In the genomic region with DNA sequence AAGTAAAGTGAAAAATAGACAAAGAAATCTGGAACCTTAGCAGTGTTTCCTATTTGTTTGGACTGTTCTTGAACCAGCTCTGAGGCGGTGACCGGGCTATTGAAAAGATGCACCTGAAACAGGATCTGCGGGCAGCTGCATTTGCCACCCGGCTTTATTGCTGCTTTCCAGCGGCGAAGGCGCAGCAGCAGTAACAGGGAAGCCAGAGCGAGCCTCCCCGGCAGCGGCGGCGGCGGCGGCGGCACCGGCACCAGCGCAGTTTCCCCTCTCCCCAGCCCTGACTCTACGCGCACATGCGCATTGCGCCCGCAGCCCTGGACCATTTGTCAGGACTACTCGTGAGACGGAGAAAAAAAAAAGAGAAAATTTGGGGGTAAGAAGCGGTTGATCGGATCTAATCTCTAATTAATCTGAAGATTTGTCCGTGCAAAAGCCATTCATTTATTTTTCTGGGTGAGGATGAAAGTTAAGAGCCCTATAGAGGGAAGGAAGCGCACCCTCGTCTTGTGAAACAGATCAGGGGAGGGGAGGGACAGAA, we compare ENCODE assay signal across 8 cellular contexts. TPM values are rescaled to one million over a fixed set of nuclear protein-coding genes. Genes with fewer than 3 reads are reported as not detected.
DNase-seq lines count a peak whose midpoint lies in the region; ATAC-seq and TF ChIP-seq lines count a peak whose summit lies in the region.

Gene L3MBTL3, plus strand, starts transcription at position 290 of the 538 bp plus-strand sequence. CDS start 24,119 bp downstream, outside the sequence.

- DNase-seq in GM06990 (ENCODE audit: extremely low read depth, insufficient read length) (peak; percentile 77), HFFc6 (peak; percentile 65), NB4 (ENCODE audit: low read depth) (peak; percentile 84), T-cell (peak; percentile 74 to 91 (median 85)), adipocyte (ENCODE audit: low read depth) (peak; percentile 95), heart left ventricle (peak; percentile 84 to 95 (median 89)), trophoblast cell (peak; percentile 86 to 95), tibial artery (peak; percentile 88 to 91)

- H2BK120ac ChIP-seq in trophoblast cell (ENCODE audit: insufficient read depth, low read length, poor library complexity), result peak within 1 kb of the TSS; percentile 8

- H3K27ac Mint-ChIP-seq in HFFc6 (peak within 1 kb of the TSS; percentile 88), T-cell (peak within 1 kb of the TSS; percentile 99)

- H3K27ac ChIP-seq in heart left ventricle (peak within 1 kb of the TSS in 11 of 12 donors; percentile 13 to 82 (median 66)), trophoblast cell (ENCODE audit: low read depth, low read length) (no peak within 1 kb of the TSS), tibial artery (peak within 1 kb of the TSS; percentile 81 to 83)

- POLR2A ChIA-PET in T-cell (lab: Charles Lee), result no interaction called here

- H3K4me2 ChIP-seq in trophoblast cell (ENCODE audit: low read length), result peak within 1 kb of the TSS; percentile 92

- H3K9me3 Mint-ChIP-seq in HFFc6, result no peaks in the 10 kb centered on the region
- H3K9me3 Mint-ChIP-seq in T-cell, result no peaks in the 10 kb centered on the region

- peak within 1 kb of the TSS; percentile 13 for H4K12ac ChIP-seq in trophoblast cell (ENCODE audit: low read depth, low read length)

- peak; percentile 76 to 82 (median 76) for ATAC-seq in T-cell (replicated peaks in 1 of 4)
- peak; percentile 71 to 93 (median 90) for ATAC-seq in heart left ventricle

- no peak within 1 kb of the TSS for H2BK5ac ChIP-seq in trophoblast cell (ENCODE audit: low read depth, low read length, poor library complexity)

- no peak for TF ChIP-seq POLR2A in NB4 (IDR thresholded peaks at IDR 0.05; ENCODE audit: extremely low read depth, insufficient read length)
- no peak for TF ChIP-seq POLR2A in heart left ventricle (IDR thresholded peaks at IDR 0.05)

- H3K9me3 ChIP-seq in adipocyte (ENCODE audit: control insufficient read depth, low read length), result no peaks in the 10 kb centered on the region
- no peaks in the 10 kb centered on the region for H3K9me3 ChIP-seq in heart left ventricle
- H3K9me3 ChIP-seq in trophoblast cell (ENCODE audit: insufficient read depth, low read depth, low read length), result no peaks in the 10 kb centered on the region
- no peaks in the 10 kb centered on the region for H3K9me3 ChIP-seq in tibial artery

- H2BK12ac ChIP-seq in trophoblast cell (ENCODE audit: low read length), result no peak within 1 kb of the TSS

- no peak within 1 kb of the TSS for H3K23ac ChIP-seq in trophoblast cell (ENCODE audit: low read length)

- peak within 1 kb of the TSS; percentile 78 for H4K8ac ChIP-seq in trophoblast cell (ENCODE audit: low read depth, low read length)

- H3K4me3 ChIP-seq in GM06990 (replicated peaks; ENCODE audit: low read depth, low read length) (peak within 1 kb of the TSS; percentile 88), NB4 (ENCODE audit: low read depth, low read length) (peak within 1 kb of the TSS; percentile 70), adipocyte (ENCODE audit: low read length) (peak within 1 kb of the TSS; percentile 96), heart left ventricle (peak within 1 kb of the TSS; percentile 63 to 96 (median 84)), trophoblast cell (ENCODE audit: low read depth, low read length) (peak within 1 kb of the TSS; percentile 98), tibial artery (peak within 1 kb of the TSS; percentile 81 to 82)

- peak within 1 kb of the TSS; percentile 91 for H3K18ac ChIP-seq in trophoblast cell (ENCODE audit: low read length)

- H3K4ac ChIP-seq in trophoblast cell (ENCODE audit: low read depth, low read length), result no peak within 1 kb of the TSS

- H3K27me3 Mint-ChIP-seq in HFFc6 (ENCODE audit: insufficient read depth) (peaks cover 3% of the 10 kb centered on the region), T-cell (no peaks in the 10 kb centered on the region)

- 1 to 2% (median 1%) methylated on average over 29 of the region's 29 CpGs for WGBS in heart left ventricle, 4 donors
- no CpG with 5 or more reads among the region's 29 CpGs for WGBS in trophoblast cell (ENCODE audit: extremely low coverage, insufficient coverage, insufficient read length)

- peaks cover 4% of the 10 kb centered on the region for H3K79me1 ChIP-seq in trophoblast cell (ENCODE audit: low read length)

- no peak within 1 kb of the TSS for H3K14ac ChIP-seq in trophoblast cell (ENCODE audit: low read length)

- peak within 1 kb of the TSS; percentile 91 for H2AFZ ChIP-seq in trophoblast cell (ENCODE audit: insufficient read depth, low read length, poor library complexity)

- no peak within 1 kb of the TSS for H2AK5ac ChIP-seq in trophoblast cell (ENCODE audit: low read length)

- H3K4me1 ChIP-seq in adipocyte (ENCODE audit: control insufficient read depth, insufficient read depth, low read length) (peaks cover 5% of the 10 kb centered on the region), heart left ventricle (peaks cover 0 to 10% (median 2%) of the 10 kb centered on the region in 12 donors), trophoblast cell (ENCODE audit: control insufficient read depth in 1 of 2, insufficient read depth in 2 of 2, low read length in 2 of 2) (no peaks in the 10 kb centered on the region), tibial artery (peaks cover 0 to 4% (median 2%) of the 10 kb centered on the region in 4 donors)

- peaks cover 3% of the 10 kb centered on the region for H3K79me2 ChIP-seq in trophoblast cell (ENCODE audit: control insufficient read depth, insufficient read depth, low read length, poor library complexity)

- no peaks in the 10 kb centered on the region for H3K36me3 ChIP-seq in GM06990 (ENCODE audit: control insufficient read depth, insufficient read depth, low read length)
- H3K36me3 ChIP-seq in adipocyte (ENCODE audit: control insufficient read depth, insufficient read depth, low read length, severe bottlenecking), result no peaks in the 10 kb centered on the region
- no peaks in the 10 kb centered on the region for H3K36me3 ChIP-seq in heart left ventricle
- no peaks in the 10 kb centered on the region for H3K36me3 ChIP-seq in trophoblast cell (ENCODE audit: control insufficient read depth in 1 of 2, insufficient read depth in 2 of 2, low read length in 2 of 2)
- no peaks in the 10 kb centered on the region for H3K36me3 ChIP-seq in tibial artery

- intact Hi-C loops in heart left ventricle (cut with DNase I), result loop anchor here in 5 of 10 donors (5.0 to 10.0 kb wide), 4 partner anchors 124 to 524 kb away; no protein-coding TSS in a partner anchor
- intact Hi-C loops in tibial artery (cut with DNase I; ENCODE audit: low total_unique reads), result loop anchor here (10.0 kb wide), 1 partner anchor 424 kb away; no protein-coding TSS in a partner anchor

- H3K27me3 ChIP-seq in GM06990 (replicated peaks; ENCODE audit: control insufficient read depth, insufficient read depth, low read length) (no peaks in the 10 kb centered on the region), adipocyte (replicated peaks; ENCODE audit: control insufficient read depth, insufficient read depth, low read length) (no peaks in the 10 kb centered on the region), heart left ventricle (no peaks in the 10 kb centered on the region), trophoblast cell (ENCODE audit: insufficient read depth, low read length) (no peaks in the 10 kb centered on the region), tibial artery (no peaks in the 10 kb centered on the region)

- TF ChIP-seq CTCF in GM06990 (IDR thresholded peaks at IDR 0.05; ENCODE audit: insufficient read depth, low read length, poor library complexity, severe bottlenecking), result no peak
- no peak for TF ChIP-seq CTCF in HFFc6 (IDR thresholded peaks at IDR 0.05)
- TF ChIP-seq CTCF in NB4 (IDR thresholded peaks at IDR 0.05; ENCODE audit: low read depth, low read length), result no peak
- no peak for TF ChIP-seq CTCF in heart left ventricle (IDR thresholded peaks at IDR 0.05)
- no peak for TF ChIP-seq CTCF in tibial artery (IDR thresholded peaks at IDR 0.05)

- H3K9ac ChIP-seq in adipocyte (ENCODE audit: low read length) (peak within 1 kb of the TSS; percentile 85), trophoblast cell (ENCODE audit: low read length) (peak within 1 kb of the TSS; percentile 96)

- H3K36me3 Mint-ChIP-seq in HFFc6 (ENCODE audit: low read depth) (peaks cover 5% of the 10 kb centered on the region; the same call in 1 of the 2 replicates), T-cell (peaks cover 3% of the 10 kb centered on the region)

- H3K4me1 Mint-ChIP-seq in HFFc6 (ENCODE audit: low read depth) (peaks cover 8% of the 10 kb centered on the region), T-cell (peaks cover 23 to 27% (median 25%) of the 10 kb centered on the region in 3 donors)

- peak within 1 kb of the TSS; percentile 99 for H3K4me3 Mint-ChIP-seq in HFFc6
- H3K4me3 Mint-ChIP-seq in T-cell, result peak within 1 kb of the TSS; percentile 100

- CTCF ChIA-PET in T-cell (lab: Charles Lee), result interaction anchor here in 1 of 2 donors (1.3 kb wide), 1 partner anchor 80 kb away, joined by 4 read pairs; no protein-coding TSS in a partner anchor

- peak within 1 kb of the TSS; percentile 77 for H4K91ac ChIP-seq in trophoblast cell (ENCODE audit: low read depth, low read length)

RNA-seq across cellular contexts. Expression of gene L3MBTL3, which starts in this region (rescaled TPM):
- 1 to 10 TPM; 7.4 to 8.8 (median 8.2) TPM for total RNA-seq in HFFc6 (2021; fragmentation: NEBNext Ultra II Directional; extraction: Animal tissue kit (Norgen Biotek cat#: 25700))
- 10 to 100 TPM; 22.5 to 52.8 (median 30.4) TPM for total RNA-seq in T-cell
- 1 to 10 TPM; 1.2 to 4.9 (median 2.2) TPM for total RNA-seq in heart left ventricle
- polyA plus RNA-seq in heart left ventricle, result 1 to 10 TPM in 1 of 2 donors, under 1 TPM in 1; 0.53 to 1.2 TPM
- 6.3 and 6.6 TPM in 2 replicates for polyA plus RNA-seq in trophoblast cell (2013)
